18 cellular contexts compared by ENCODE assay signal in genomic region chr2:47219970-47220369, GRCh38.
"Had no signal": no experiment of that assay in that cellular context is flagged by ENCODE, and none has a peak within 500 bp of the region (broad histone marks: within the 10 kb centered on the region; RNA-seq: fewer than 3 reads in every experiment).

No MANE protein-coding gene starts in this region.

- ATAC-seq: natural killer cell; stimulated activated memory B cell treated with anti-CD40 and anti-IgM and Interleukin-4, amounts not matched to agents 10 μg/mL and 1 μg/mL and 100 μg/mL, for 72 hours; upper lobe of right lung had no signal

- H2AFZ ChIP-seq: neural progenitor cell had no signal

- H3K4me3 ChIP-seq: dorsolateral prefrontal cortex, neural progenitor cell, ovary, right atrium auricular region, smooth muscle cell, tibial artery, upper lobe of right lung had no signal

- H3K36me3 Mint-ChIP-seq: mesothelial cell of epicardium; natural killer cell; neural progenitor cell; stimulated activated memory B cell treated with anti-CD40 and anti-IgM and Interleukin-4, amounts not matched to agents 10 μg/mL and 1 μg/mL and 100 μg/mL, for 72 hours had no signal

- DNase-seq: cortex of kidney; dorsolateral prefrontal cortex; effector CD8-positive, alpha-beta T cell; foreskin melanocyte; hippocampal formation; kidney glomerular epithelial cell; natural killer cell; nucleus accumbens; ovary; stimulated activated CD4-positive, alpha-beta T cell treated with anti-CD3 and anti-CD28 coated beads, Interleukin-4, amount 100 ng/mL, for 24 hours; upper lobe of right lung had no signal

- H3K27me3 ChIP-seq: dorsolateral prefrontal cortex, neural progenitor cell, ovary, right atrium auricular region, tibial artery, upper lobe of right lung had no signal

- H3K4me2 ChIP-seq: neural progenitor cell, smooth muscle cell had no signal

- H3K27ac Mint-ChIP-seq: mesothelial cell of epicardium; natural killer cell; neural progenitor cell; stimulated activated memory B cell treated with anti-CD40 and anti-IgM and Interleukin-4, amounts not matched to agents 10 μg/mL and 1 μg/mL and 100 μg/mL, for 72 hours; stimulated activated naive CD8-positive, alpha-beta T cell treated with anti-CD3 and anti-CD28 coated beads, Interleukin-15, Interleukin-2, amounts not matched to agents 100 ng/mL and 50 ng/mL, for 24 hours had no signal

- H3K9me3 ChIP-seq: ovary, right atrium auricular region, tibial artery, upper lobe of right lung had no signal

- H3K4me1 ChIP-seq: neural progenitor cell, upper lobe of right lung had no signal

- H3K27ac ChIP-seq: dorsolateral prefrontal cortex, neural progenitor cell, ovary, right atrium auricular region, tibial artery, upper lobe of right lung had no signal

- H3K4me1 Mint-ChIP-seq: natural killer cell; stimulated activated memory B cell treated with anti-CD40 and anti-IgM and Interleukin-4, amounts not matched to agents 10 μg/mL and 1 μg/mL and 100 μg/mL, for 72 hours had no signal

- H3K9me3 Mint-ChIP-seq: mesothelial cell of epicardium; natural killer cell; stimulated activated memory B cell treated with anti-CD40 and anti-IgM and Interleukin-4, amounts not matched to agents 10 μg/mL and 1 μg/mL and 100 μg/mL, for 72 hours; stimulated activated naive CD8-positive, alpha-beta T cell treated with anti-CD3 and anti-CD28 coated beads, Interleukin-15, Interleukin-2, amounts not matched to agents 100 ng/mL and 50 ng/mL, for 24 hours had no signal

- H3K4me3 Mint-ChIP-seq: mesothelial cell of epicardium; natural killer cell; neural progenitor cell; stimulated activated memory B cell treated with anti-CD40 and anti-IgM and Interleukin-4, amounts not matched to agents 10 μg/mL and 1 μg/mL and 100 μg/mL, for 72 hours; stimulated activated naive CD8-positive, alpha-beta T cell treated with anti-CD3 and anti-CD28 coated beads, Interleukin-15, Interleukin-2, amounts not matched to agents 100 ng/mL and 50 ng/mL, for 24 hours had no signal

- H3K36me3 ChIP-seq: neural progenitor cell, ovary, right atrium auricular region, tibial artery, upper lobe of right lung had no signal

- H3K9ac ChIP-seq: neural progenitor cell had no signal
